Comparison of ENCODE assay signal across 25 cellular contexts in genomic region chr6:18464176-18464575, GRCh38.
"Had no signal": no experiment of that assay in that cellular context is flagged by ENCODE, and none has a peak within 500 bp of the region (broad histone marks: within the 10 kb centered on the region; RNA-seq: fewer than 3 reads in every experiment).

No MANE protein-coding gene starts in this region.

- ATAC-seq: activated CD8-positive, alpha-beta memory T cell treated with anti-CD3 and anti-CD28 coated beads, Interleukin-2, amount 10 ng/mL, durations not matched to agents 7 days and 5 days; activated CD8-positive, alpha-beta T cell treated with anti-CD3 and anti-CD28 coated beads for 36 hours; activated naive CD4-positive, alpha-beta T cell treated with anti-CD3 and anti-CD28 coated beads, Interleukin-2, amount 50 U/mL, for 72 hours; esophagus mucosa; sciatic nerve had no signal

- H3K27ac ChIP-seq: brain microvascular endothelial cell, hepatocyte, left ventricle myocardium inferior, parathyroid adenoma, thoracic aorta, vagina, WERI-Rb-1 had no signal

- DNase-seq: activated CD4-positive, alpha-beta T cell treated with anti-CD3 and anti-CD28 coated beads, Interleukin-2, amount 10 ng/mL, durations not matched to agents 7 days and 5 days; activated CD4-positive, CD25-positive, alpha-beta regulatory T cell treated with anti-CD3 and anti-CD28 coated beads, Interleukin-2, amount 50 U/mL, for 72 hours; activated CD8-positive, alpha-beta memory T cell treated with anti-CD3 and anti-CD28 coated beads, Interleukin-2, amount 10 ng/mL, durations not matched to agents 7 days and 5 days; activated CD8-positive, alpha-beta T cell treated with anti-CD3 and anti-CD28 coated beads for 36 hours; activated gamma-delta T cell treated with Interleukin-2 at 50 U/mL for 16 hours; aorta; brain microvascular endothelial cell; caudate nucleus; dermis blood vessel endothelial cell; effector CD8-positive, alpha-beta T cell; foreskin melanocyte; glutamatergic neuron; immature natural killer cell; left ventricle myocardium inferior; small intestine; stimulated activated CD4-positive, alpha-beta T cell treated with anti-CD3 and anti-CD28 coated beads, Interleukin-15, amount 100 ng/mL, for 24 hours; stimulated activated naive CD4-positive, alpha-beta T cell; WERI-Rb-1 had no signal
